Comparison of ENCODE assay signal across 1 cellular context in the genomic region with DNA sequence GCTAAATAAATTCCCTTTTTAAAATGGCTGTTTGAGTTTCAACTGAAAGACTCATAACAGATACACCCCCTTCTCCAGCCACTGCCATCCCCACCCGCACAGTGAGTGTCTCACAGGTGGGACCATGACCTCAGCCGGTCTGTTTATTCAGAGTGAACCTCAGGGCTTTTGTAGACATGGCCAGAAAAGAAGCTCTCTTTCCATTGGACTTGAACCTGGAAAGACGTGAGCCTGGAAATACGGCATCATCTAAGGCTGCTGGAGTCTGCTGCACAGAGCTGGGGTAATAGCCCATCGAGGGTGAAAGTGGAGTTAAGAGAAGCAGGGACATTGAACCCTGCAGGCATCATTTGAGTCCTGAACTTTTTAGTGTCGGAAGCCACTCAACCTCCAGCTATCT.
TF ChIP-seq lines count a peak whose summit lies in the region.

No MANE protein-coding gene starts in this region.

TF ChIP-seq in HepG2, 621 proteins besides CTCF, POLR2A, EP300 and RAD21 (continued from another document and continues in another):
- TF ChIP-seq, protein P1, sequence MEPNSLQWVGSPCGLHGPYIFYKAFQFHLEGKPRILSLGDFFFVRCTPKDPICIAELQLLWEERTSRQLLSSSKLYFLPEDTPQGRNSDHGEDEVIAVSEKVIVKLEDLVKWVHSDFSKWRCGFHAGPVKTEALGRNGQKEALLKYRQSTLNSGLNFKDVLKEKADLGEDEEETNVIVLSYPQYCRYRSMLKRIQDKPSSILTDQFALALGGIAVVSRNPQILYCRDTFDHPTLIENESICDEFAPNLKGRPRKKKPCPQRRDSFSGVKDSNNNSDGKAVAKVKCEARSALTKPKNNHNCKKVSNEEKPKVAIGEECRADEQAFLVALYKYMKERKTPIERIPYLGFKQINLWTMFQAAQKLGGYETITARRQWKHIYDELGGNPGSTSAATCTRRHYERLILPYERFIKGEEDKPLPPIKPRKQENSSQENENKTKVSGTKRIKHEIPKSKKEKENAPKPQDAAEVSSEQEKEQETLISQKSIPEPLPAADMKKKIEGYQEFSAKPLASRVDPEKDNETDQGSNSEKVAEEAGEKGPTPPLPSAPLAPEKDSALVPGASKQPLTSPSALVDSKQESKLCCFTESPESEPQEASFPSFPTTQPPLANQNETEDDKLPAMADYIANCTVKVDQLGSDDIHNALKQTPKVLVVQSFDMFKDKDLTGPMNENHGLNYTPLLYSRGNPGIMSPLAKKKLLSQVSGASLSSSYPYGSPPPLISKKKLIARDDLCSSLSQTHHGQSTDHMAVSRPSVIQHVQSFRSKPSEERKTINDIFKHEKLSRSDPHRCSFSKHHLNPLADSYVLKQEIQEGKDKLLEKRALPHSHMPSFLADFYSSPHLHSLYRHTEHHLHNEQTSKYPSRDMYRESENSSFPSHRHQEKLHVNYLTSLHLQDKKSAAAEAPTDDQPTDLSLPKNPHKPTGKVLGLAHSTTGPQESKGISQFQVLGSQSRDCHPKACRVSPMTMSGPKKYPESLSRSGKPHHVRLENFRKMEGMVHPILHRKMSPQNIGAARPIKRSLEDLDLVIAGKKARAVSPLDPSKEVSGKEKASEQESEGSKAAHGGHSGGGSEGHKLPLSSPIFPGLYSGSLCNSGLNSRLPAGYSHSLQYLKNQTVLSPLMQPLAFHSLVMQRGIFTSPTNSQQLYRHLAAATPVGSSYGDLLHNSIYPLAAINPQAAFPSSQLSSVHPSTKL (CRISPR knock-in tag; IDR thresholded peaks at IDR 0.05), result peak; percentile 95
- TF ChIP-seq KLF11 (CRISPR knock-in tag; IDR thresholded peaks at IDR 0.05) (no peak), ONECUT2 (CRISPR knock-in tag; IDR thresholded peaks at IDR 0.05) (peak; percentile 53; the same call in 1 of the 2 replicates), DNMT1 (CRISPR knock-in tag; IDR thresholded peaks at IDR 0.05) (no peak), SIX4 (CRISPR knock-in tag; IDR thresholded peaks at IDR 0.05) (0 out of 2 replicates have a peak, but pooled peaks have one; percentile 38), FOXA1 (IDR thresholded peaks at IDR 0.05) (no peak), FOXA1 (CRISPR knock-in tag; IDR thresholded peaks at IDR 0.05) (peak; percentile 83), ZNF674 (CRISPR knock-in tag; IDR thresholded peaks at IDR 0.05; ENCODE audit: low read depth) (no peak), ZNF724P (CRISPR knock-in tag; IDR thresholded peaks at IDR 0.05; ENCODE audit: borderline replicate concordance) (no peak), HNRNPH1 (optimal IDR thresholded peaks at IDR 0.05; ENCODE audit: low read depth, low read length) (no peak), HDAC1 (CRISPR knock-in tag; IDR thresholded peaks at IDR 0.05) (peak; percentile 53), ZNF629 (CRISPR knock-in tag; conservative IDR thresholded peaks at IDR 0.05) (0 out of 2 replicates have a peak, but pooled peaks have one; percentile 8), NFE2 (CRISPR knock-in tag; IDR thresholded peaks at IDR 0.05) (no peak), ZNF546 (CRISPR knock-in tag; conservative IDR thresholded peaks at IDR 0.05) (no peak), ZFP1 (CRISPR knock-in tag; IDR thresholded peaks at IDR 0.05) (0 out of 2 replicates have a peak, but pooled peaks have one; percentile 34), ZNF788 (CRISPR knock-in tag; IDR thresholded peaks at IDR 0.05; ENCODE audit: borderline replicate concordance) (peak; percentile 56; the same call in 1 of the 2 replicates), MIER3 (CRISPR knock-in tag; IDR thresholded peaks at IDR 0.05; ENCODE audit: borderline replicate concordance) (peak; percentile 58; the same call in 1 of the 2 replicates), GATAD1 (CRISPR knock-in tag; IDR thresholded peaks at IDR 0.05) (peak; percentile 46; the same call in 1 of the 2 replicates), CREM (IDR thresholded peaks at IDR 0.05) (peak; percentile 67), CREM (CRISPR knock-in tag; IDR thresholded peaks at IDR 0.05) (no peak), ZNF781 (CRISPR knock-in tag; IDR thresholded peaks at IDR 0.05; ENCODE audit: borderline replicate concordance, not compliant biosample characterization) (no peak), KAT7 (CRISPR knock-in tag; IDR thresholded peaks at IDR 0.05; ENCODE audit: borderline replicate concordance) (0 out of 2 replicates have a peak, but pooled peaks have one; percentile 30), ZNF205 (CRISPR knock-in tag; IDR thresholded peaks at IDR 0.05) (0 out of 2 replicates have a peak, but pooled peaks have one; percentile 30), SOX6 (IDR thresholded peaks at IDR 0.05) (no peak), SOX6 (CRISPR knock-in tag; IDR thresholded peaks at IDR 0.05) (peak; percentile 79), XRCC5 (optimal IDR thresholded peaks at IDR 0.05; ENCODE audit: low read length) (peak; percentile 48), ELF3 (CRISPR knock-in tag; IDR thresholded peaks at IDR 0.05) (peak; percentile 58), ATF7 (IDR thresholded peaks at IDR 0.05) (no peak), ATF7 (CRISPR knock-in tag; IDR thresholded peaks at IDR 0.05) (0 out of 2 replicates have a peak, but pooled peaks have one; percentile 24)
- TF ChIP-seq, protein P2, sequence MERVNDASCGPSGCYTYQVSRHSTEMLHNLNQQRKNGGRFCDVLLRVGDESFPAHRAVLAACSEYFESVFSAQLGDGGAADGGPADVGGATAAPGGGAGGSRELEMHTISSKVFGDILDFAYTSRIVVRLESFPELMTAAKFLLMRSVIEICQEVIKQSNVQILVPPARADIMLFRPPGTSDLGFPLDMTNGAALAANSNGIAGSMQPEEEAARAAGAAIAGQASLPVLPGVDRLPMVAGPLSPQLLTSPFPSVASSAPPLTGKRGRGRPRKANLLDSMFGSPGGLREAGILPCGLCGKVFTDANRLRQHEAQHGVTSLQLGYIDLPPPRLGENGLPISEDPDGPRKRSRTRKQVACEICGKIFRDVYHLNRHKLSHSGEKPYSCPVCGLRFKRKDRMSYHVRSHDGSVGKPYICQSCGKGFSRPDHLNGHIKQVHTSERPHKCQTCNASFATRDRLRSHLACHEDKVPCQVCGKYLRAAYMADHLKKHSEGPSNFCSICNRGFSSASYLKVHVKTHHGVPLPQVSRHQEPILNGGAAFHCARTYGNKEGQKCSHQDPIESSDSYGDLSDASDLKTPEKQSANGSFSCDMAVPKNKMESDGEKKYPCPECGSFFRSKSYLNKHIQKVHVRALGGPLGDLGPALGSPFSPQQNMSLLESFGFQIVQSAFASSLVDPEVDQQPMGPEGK (CRISPR knock-in tag; IDR thresholded peaks at IDR 0.05), result peak; percentile 79
- TF ChIP-seq, protein P3, sequence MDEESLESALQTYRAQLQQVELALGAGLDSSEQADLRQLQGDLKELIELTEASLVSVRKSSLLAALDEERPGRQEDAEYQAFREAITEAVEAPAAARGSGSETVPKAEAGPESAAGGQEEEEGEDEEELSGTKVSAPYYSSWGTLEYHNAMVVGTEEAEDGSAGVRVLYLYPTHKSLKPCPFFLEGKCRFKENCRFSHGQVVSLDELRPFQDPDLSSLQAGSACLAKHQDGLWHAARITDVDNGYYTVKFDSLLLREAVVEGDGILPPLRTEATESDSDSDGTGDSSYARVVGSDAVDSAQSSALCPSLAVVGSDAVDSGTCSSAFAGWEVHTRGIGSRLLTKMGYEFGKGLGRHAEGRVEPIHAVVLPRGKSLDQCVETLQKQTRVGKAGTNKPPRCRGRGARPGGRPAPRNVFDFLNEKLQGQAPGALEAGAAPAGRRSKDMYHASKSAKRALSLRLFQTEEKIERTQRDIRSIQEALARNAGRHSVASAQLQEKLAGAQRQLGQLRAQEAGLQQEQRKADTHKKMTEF (CRISPR knock-in tag; IDR thresholded peaks at IDR 0.05), result peak; percentile 59; the same call in 1 of the 2 replicates
- TF ChIP-seq, protein P4, sequence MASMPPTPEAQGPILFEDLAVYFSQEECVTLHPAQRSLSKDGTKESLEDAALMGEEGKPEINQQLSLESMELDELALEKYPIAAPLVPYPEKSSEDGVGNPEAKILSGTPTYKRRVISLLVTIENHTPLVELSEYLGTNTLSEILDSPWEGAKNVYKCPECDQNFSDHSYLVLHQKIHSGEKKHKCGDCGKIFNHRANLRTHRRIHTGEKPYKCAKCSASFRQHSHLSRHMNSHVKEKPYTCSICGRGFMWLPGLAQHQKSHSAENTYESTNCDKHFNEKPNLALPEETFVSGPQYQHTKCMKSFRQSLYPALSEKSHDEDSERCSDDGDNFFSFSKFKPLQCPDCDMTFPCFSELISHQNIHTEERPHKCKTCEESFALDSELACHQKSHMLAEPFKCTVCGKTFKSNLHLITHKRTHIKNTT (CRISPR knock-in tag; IDR thresholded peaks at IDR 0.05), result no peak
- TF ChIP-seq, protein P5, sequence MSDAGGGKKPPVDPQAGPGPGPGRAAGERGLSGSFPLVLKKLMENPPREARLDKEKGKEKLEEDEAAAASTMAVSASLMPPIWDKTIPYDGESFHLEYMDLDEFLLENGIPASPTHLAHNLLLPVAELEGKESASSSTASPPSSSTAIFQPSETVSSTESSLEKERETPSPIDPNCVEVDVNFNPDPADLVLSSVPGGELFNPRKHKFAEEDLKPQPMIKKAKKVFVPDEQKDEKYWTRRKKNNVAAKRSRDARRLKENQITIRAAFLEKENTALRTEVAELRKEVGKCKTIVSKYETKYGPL (CRISPR knock-in tag; IDR thresholded peaks at IDR 0.05), result no peak
- TF ChIP-seq, protein P6, sequence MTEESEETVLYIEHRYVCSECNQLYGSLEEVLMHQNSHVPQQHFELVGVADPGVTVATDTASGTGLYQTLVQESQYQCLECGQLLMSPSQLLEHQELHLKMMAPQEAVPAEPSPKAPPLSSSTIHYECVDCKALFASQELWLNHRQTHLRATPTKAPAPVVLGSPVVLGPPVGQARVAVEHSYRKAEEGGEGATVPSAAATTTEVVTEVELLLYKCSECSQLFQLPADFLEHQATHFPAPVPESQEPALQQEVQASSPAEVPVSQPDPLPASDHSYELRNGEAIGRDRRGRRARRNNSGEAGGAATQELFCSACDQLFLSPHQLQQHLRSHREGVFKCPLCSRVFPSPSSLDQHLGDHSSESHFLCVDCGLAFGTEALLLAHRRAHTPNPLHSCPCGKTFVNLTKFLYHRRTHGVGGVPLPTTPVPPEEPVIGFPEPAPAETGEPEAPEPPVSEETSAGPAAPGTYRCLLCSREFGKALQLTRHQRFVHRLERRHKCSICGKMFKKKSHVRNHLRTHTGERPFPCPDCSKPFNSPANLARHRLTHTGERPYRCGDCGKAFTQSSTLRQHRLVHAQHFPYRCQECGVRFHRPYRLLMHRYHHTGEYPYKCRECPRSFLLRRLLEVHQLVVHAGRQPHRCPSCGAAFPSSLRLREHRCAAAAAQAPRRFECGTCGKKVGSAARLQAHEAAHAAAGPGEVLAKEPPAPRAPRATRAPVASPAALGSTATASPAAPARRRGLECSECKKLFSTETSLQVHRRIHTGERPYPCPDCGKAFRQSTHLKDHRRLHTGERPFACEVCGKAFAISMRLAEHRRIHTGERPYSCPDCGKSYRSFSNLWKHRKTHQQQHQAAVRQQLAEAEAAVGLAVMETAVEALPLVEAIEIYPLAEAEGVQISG (CRISPR knock-in tag; IDR thresholded peaks at IDR 0.05), result 0 out of 2 replicates have a peak, but pooled peaks have one; percentile 37
- TF ChIP-seq, protein P7, sequence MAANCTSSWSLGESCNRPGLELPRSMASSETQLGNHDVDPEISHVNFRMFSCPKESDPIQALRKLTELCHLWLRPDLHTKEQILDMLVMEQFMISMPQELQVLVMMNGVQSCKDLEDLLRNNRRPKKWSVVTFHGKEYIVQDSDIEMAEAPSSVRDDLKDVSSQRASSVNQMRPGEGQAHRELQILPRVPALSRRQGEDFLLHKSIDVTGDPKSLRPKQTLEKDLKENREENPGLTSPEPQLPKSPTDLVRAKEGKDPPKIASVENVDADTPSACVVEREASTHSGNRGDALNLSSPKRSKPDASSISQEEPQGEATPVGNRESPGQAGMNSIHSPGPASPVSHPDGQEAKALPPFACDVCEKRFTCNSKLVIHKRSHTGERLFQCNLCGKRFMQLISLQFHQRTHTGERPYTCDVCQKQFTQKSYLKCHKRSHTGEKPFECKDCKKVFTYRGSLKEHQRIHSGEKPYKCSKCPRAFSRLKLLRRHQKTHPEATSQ (CRISPR knock-in tag; IDR thresholded peaks at IDR 0.05; ENCODE audit: borderline replicate concordance), result peak; percentile 44; the same call in 1 of the 2 replicates
- TF ChIP-seq, protein P8, sequence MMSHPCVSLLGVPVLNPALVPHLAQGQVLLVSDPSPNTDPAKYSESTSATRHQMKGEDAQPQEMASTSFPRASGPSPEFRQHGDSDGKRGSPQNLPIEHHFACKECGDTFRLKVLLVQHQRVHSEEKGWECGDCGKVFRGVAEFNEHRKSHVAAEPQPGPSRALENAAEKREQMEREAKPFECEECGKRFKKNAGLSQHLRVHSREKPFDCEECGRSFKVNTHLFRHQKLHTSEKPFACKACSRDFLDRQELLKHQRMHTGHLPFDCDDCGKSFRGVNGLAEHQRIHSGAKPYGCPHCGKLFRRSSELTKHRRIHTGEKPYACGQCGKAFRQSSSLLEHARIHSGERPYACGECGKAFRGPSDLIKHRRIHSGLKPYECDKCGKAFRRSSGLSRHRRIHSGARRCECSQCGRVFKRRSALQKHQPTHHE (CRISPR knock-in tag; IDR thresholded peaks at IDR 0.05; ENCODE audit: borderline replicate concordance), result no peak
- TF ChIP-seq, protein P9, sequence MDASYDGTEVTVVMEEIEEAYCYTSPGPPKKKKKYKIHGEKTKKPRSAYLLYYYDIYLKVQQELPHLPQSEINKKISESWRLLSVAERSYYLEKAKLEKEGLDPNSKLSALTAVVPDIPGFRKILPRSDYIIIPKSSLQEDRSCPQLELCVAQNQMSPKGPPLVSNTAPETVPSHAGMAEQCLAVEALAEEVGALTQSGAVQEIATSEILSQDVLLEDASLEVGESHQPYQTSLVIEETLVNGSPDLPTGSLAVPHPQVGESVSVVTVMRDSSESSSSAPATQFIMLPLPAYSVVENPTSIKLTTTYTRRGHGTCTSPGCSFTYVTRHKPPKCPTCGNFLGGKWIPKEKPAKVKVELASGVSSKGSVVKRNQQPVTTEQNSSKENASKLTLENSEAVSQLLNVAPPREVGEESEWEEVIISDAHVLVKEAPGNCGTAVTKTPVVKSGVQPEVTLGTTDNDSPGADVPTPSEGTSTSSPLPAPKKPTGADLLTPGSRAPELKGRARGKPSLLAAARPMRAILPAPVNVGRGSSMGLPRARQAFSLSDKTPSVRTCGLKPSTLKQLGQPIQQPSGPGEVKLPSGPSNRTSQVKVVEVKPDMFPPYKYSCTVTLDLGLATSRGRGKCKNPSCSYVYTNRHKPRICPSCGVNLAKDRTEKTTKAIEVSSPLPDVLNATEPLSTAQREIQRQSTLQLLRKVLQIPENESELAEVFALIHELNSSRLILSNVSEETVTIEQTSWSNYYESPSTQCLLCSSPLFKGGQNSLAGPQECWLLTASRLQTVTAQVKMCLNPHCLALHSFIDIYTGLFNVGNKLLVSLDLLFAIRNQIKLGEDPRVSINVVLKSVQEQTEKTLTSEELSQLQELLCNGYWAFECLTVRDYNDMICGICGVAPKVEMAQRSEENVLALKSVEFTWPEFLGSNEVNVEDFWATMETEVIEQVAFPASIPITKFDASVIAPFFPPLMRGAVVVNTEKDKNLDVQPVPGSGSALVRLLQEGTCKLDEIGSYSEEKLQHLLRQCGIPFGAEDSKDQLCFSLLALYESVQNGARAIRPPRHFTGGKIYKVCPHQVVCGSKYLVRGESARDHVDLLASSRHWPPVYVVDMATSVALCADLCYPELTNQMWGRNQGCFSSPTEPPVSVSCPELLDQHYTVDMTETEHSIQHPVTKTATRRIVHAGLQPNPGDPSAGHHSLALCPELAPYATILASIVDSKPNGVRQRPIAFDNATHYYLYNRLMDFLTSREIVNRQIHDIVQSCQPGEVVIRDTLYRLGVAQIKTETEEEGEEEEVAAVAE (CRISPR knock-in tag; IDR thresholded peaks at IDR 0.05; ENCODE audit: borderline replicate concordance), result peak; percentile 67; the same call in 1 of the 2 replicates
